ENCODE assay signal across 19 cellular contexts in genomic region chr10:59376817-59377340, GRCh38. TPM values are rescaled to one million over a fixed set of nuclear protein-coding genes. Genes with fewer than 3 reads are reported as not detected.
A peak's percentile ranks its signal among the peaks of the same experiment; 100 is the strongest.
DNase-seq lines count a peak whose midpoint lies in the region; ATAC-seq, FAIRE-seq and TF ChIP-seq lines count a peak whose summit lies in the region.
"Had no signal": no experiment of that assay in that cellular context is flagged by ENCODE, and none has a peak within 500 bp of the region (broad histone marks: within the 10 kb centered on the region; RNA-seq: fewer than 3 reads in every experiment).

No MANE protein-coding gene starts in this region.

- no peaks in the 10 kb centered on the region for H3K9me3 ChIP-seq in mammary epithelial cell (replicated peaks; ENCODE audit: insufficient read depth, low read length)
- H3K9me3 ChIP-seq in mesenchymal stem cell (ENCODE audit: control insufficient read depth, low read length), result no peaks in the 10 kb centered on the region
- no peaks in the 10 kb centered on the region for H3K9me3 ChIP-seq in spleen

- TF ChIP-seq POLR2A in spleen (IDR thresholded peaks at IDR 0.05), result no peak

- H3K9me3 Mint-ChIP-seq in MCF 10A (ENCODE audit: unreplicated experiment), result no peaks in the 10 kb centered on the region
- peaks cover 4% of the 10 kb centered on the region for H3K9me3 Mint-ChIP-seq in stimulated activated memory B cell treated with anti-CD40 and anti-IgM and Interleukin-4, amounts not matched to agents 10 μg/mL and 1 μg/mL and 100 μg/mL, for 72 hours
- H3K9me3 Mint-ChIP-seq: CD8-positive, alpha-beta T cell had no signal

- H3K14ac ChIP-seq in mesenchymal stem cell (ENCODE audit: low read length in 2 of 2), result no peak overlapping the region

- no peaks in the 10 kb centered on the region for H3K27me3 Mint-ChIP-seq in MCF 10A (ENCODE audit: insufficient read depth, unreplicated experiment)
- H3K27me3 Mint-ChIP-seq in stimulated activated memory B cell treated with anti-CD40 and anti-IgM and Interleukin-4, amounts not matched to agents 10 μg/mL and 1 μg/mL and 100 μg/mL, for 72 hours, result no peaks in the 10 kb centered on the region

- no peak overlapping the region for H2AK5ac ChIP-seq in mesenchymal stem cell (ENCODE audit: low read length, severe bottlenecking)

- peak; percentile 32 for ATAC-seq in stimulated activated memory B cell treated with anti-CD40 and anti-IgM and Interleukin-4, amounts not matched to agents 10 μg/mL and 1 μg/mL and 100 μg/mL, for 72 hours
- no peak for ATAC-seq in HG03097 (IDR thresholded peaks at IDR 0.05; ENCODE audit: low FRiP score, unreplicated experiment)
- ATAC-seq: CD8-positive, alpha-beta T cell; HepG2 had no signal

- H2BK12ac ChIP-seq in mesenchymal stem cell (ENCODE audit: low read length in 2 of 2), result peak overlapping the region; percentile 45 to 65

- no peak overlapping the region for H3K4me3 ChIP-seq in mammary epithelial cell (replicated peaks in 1 of 3; ENCODE audit: insufficient read depth in 1 of 3, low read depth in 2 of 3, low read length in 3 of 3)
- no peak overlapping the region for H3K4me3 ChIP-seq in bronchial epithelial cell (ENCODE audit: low read depth, low read length)
- H3K4me3 ChIP-seq in mesenchymal stem cell (ENCODE audit: insufficient read depth in 1 of 2, low read depth in 1 of 2, low read length in 2 of 2), result no peak overlapping the region
- no peak overlapping the region for H3K4me3 ChIP-seq in spleen
- H3K4me3 ChIP-seq: GM23248 had no signal

- H2AFZ ChIP-seq in mammary epithelial cell (ENCODE audit: low read depth, low read length), result no peak overlapping the region
- H2AFZ ChIP-seq in mesenchymal stem cell (ENCODE audit: low read depth, low read length), result no peak overlapping the region
- H2AFZ ChIP-seq: GM23248 had no signal

- H3K18ac ChIP-seq in mesenchymal stem cell (ENCODE audit: low read depth in 1 of 2, low read length in 2 of 2), result no peak overlapping the region

- no peak overlapping the region for H2BK5ac ChIP-seq in mesenchymal stem cell (ENCODE audit: low read depth, low read length, poor library complexity, severe bottlenecking)

- H3K9ac ChIP-seq in mammary epithelial cell (ENCODE audit: insufficient read depth, low read length) (no peak overlapping the region), mesenchymal stem cell (ENCODE audit: low read length) (no peak overlapping the region)
- H3K9ac ChIP-seq: GM23248 had no signal

- BruUV-seq in mammary epithelial cell (replicated peaks; lab: Mats Ljungman, UMichigan) (no TSS peak), MCF 10A (replicated peaks; lab: Mats Ljungman, UMichigan) (no TSS peak)

- H2BK15ac ChIP-seq in mesenchymal stem cell (ENCODE audit: low read depth, poor library complexity, severe bottlenecking), result no peak overlapping the region

- POLR2A ChIA-PET in MCF 10A (lab: Yijun Ruan, JAX), result no interaction called here

- no peaks in the 10 kb centered on the region for H3K36me3 Mint-ChIP-seq in MCF 10A (ENCODE audit: insufficient read depth, unreplicated experiment)
- H3K36me3 Mint-ChIP-seq in stimulated activated memory B cell treated with anti-CD40 and anti-IgM and Interleukin-4, amounts not matched to agents 10 μg/mL and 1 μg/mL and 100 μg/mL, for 72 hours, result no peaks in the 10 kb centered on the region
- H3K36me3 Mint-ChIP-seq: CD14-positive monocyte; CD8-positive, alpha-beta T cell had no signal

- no peak overlapping the region for H3K27ac Mint-ChIP-seq in MCF 10A (ENCODE audit: low read depth, unreplicated experiment)
- H3K27ac Mint-ChIP-seq in stimulated activated memory B cell treated with anti-CD40 and anti-IgM and Interleukin-4, amounts not matched to agents 10 μg/mL and 1 μg/mL and 100 μg/mL, for 72 hours, result no peak overlapping the region
- H3K27ac Mint-ChIP-seq: CD14-positive monocyte; CD8-positive, alpha-beta T cell had no signal

- no peak overlapping the region for H2BK120ac ChIP-seq in mesenchymal stem cell (ENCODE audit: low read depth, low read length)

- H3K79me1 ChIP-seq in mesenchymal stem cell (replicated peaks; ENCODE audit: low read length, poor library complexity, severe bottlenecking), result no peaks in the 10 kb centered on the region

- H3K4me2 ChIP-seq in mammary epithelial cell (ENCODE audit: insufficient read depth, low read depth, low read length), result no peak overlapping the region
- no peak overlapping the region for H3K4me2 ChIP-seq in mesenchymal stem cell (ENCODE audit: low read length, poor library complexity, severe bottlenecking)

- 65% methylated on average over 3 of the region's 3 CpGs for WGBS in mammary epithelial cell (ENCODE audit: low coverage, missing lambda C conversion rate)
- 80% methylated on average over 1 of the region's 3 CpGs for WGBS in mesenchymal stem cell
- WGBS in spleen, 5 donors, result 67 to 76% (median 72%) methylated on average over 3 of the region's 3 CpGs

- no peak overlapping the region for H3K27ac ChIP-seq in mammary epithelial cell (ENCODE audit: insufficient read depth, low read depth, low read length)
- H3K27ac ChIP-seq in mesenchymal stem cell (ENCODE audit: low read length, poor library complexity, severe bottlenecking), result no peak overlapping the region
- H3K27ac ChIP-seq in spleen, result no peak overlapping the region
- H3K27ac ChIP-seq: 22Rv1, GM23248 had no signal

- dilution Hi-C loops in mammary epithelial cell (cut with HindIII; ENCODE audit: low sequenced_read_pairs), result no loop called here

- H3K23ac ChIP-seq in mesenchymal stem cell (ENCODE audit: low read length in 2 of 2), result no peak overlapping the region

- H3K4me1 ChIP-seq in mammary epithelial cell (ENCODE audit: insufficient read depth, low read length), result no peaks in the 10 kb centered on the region
- no peaks in the 10 kb centered on the region for H3K4me1 ChIP-seq in mesenchymal stem cell (ENCODE audit: control insufficient read depth, insufficient read depth, low read depth, low read length)
- H3K4me1 ChIP-seq in spleen, result no peaks in the 10 kb centered on the region

- H3K27me3 ChIP-seq in mammary epithelial cell (ENCODE audit: insufficient read depth, low read length) (no peaks in the 10 kb centered on the region), bronchial epithelial cell (ENCODE audit: control insufficient read depth, insufficient read depth, low read length) (no peaks in the 10 kb centered on the region), mesenchymal stem cell (ENCODE audit: control insufficient read depth in 1 of 2, insufficient read depth in 1 of 2, low read length in 2 of 2) (no peaks in the 10 kb centered on the region), spleen (replicated peaks in 1 of 7) (no peaks in the 10 kb centered on the region)

- H4K8ac ChIP-seq in mesenchymal stem cell (ENCODE audit: low read length), result no peak overlapping the region

- in situ Hi-C loops in mammary epithelial cell (cut with MboI; ENCODE audit: low sequenced_read_pairs in 2 of 2), result no loop called here

- TF ChIP-seq CTCF in mammary epithelial cell (conservative IDR thresholded peaks at IDR 0.05 in 1 of 2, IDR thresholded peaks at IDR 0.05 in 1 of 2; ENCODE audit: extremely low read depth in 1 of 2, insufficient read depth in 1 of 2, low read depth in 1 of 2, low read length in 2 of 2) (no peak), MCF 10A (IDR thresholded peaks at IDR 0.05; ENCODE audit: unreplicated experiment) (no peak), bronchial epithelial cell (IDR thresholded peaks at IDR 0.05; ENCODE audit: insufficient read depth, low read length, severe bottlenecking) (no peak), spleen (IDR thresholded peaks at IDR 0.05 in 8 of 11, conservative IDR thresholded peaks at IDR 0.05 in 3 of 11) (no peak)

- no peak overlapping the region for H3K4ac ChIP-seq in mesenchymal stem cell (ENCODE audit: low read depth in 1 of 2, low read length in 2 of 2)

- CTCF ChIA-PET in mammary epithelial cell (lab: Charles Lee; ENCODE audit: low non-redundant PET), result no interaction called here
- CTCF ChIA-PET in MCF 10A (lab: Yijun Ruan, JAX), result no interaction called here

- H3K36me3 ChIP-seq in mammary epithelial cell (ENCODE audit: insufficient read depth, low read length), result no peaks in the 10 kb centered on the region
- no peaks in the 10 kb centered on the region for H3K36me3 ChIP-seq in bronchial epithelial cell (ENCODE audit: control insufficient read depth, insufficient read depth, low read length)
- no peaks in the 10 kb centered on the region for H3K36me3 ChIP-seq in mesenchymal stem cell (ENCODE audit: control insufficient read depth in 1 of 2, insufficient read depth in 2 of 2, low read depth in 1 of 2, low read length in 2 of 2)
- no peaks in the 10 kb centered on the region for H3K36me3 ChIP-seq in spleen

- H4K20me1 ChIP-seq in mammary epithelial cell (ENCODE audit: insufficient read depth, low read length), result no peaks in the 10 kb centered on the region

- H3K4me3 Mint-ChIP-seq in MCF 10A (ENCODE audit: unreplicated experiment), result no peak overlapping the region
- H3K4me3 Mint-ChIP-seq in stimulated activated memory B cell treated with anti-CD40 and anti-IgM and Interleukin-4, amounts not matched to agents 10 μg/mL and 1 μg/mL and 100 μg/mL, for 72 hours, result no peak overlapping the region
- H3K4me3 Mint-ChIP-seq: CD14-positive monocyte; CD8-positive, alpha-beta T cell had no signal

- H3K4me1 Mint-ChIP-seq in MCF 10A (ENCODE audit: insufficient read depth, unreplicated experiment), result no peaks in the 10 kb centered on the region
- no peaks in the 10 kb centered on the region for H3K4me1 Mint-ChIP-seq in stimulated activated memory B cell treated with anti-CD40 and anti-IgM and Interleukin-4, amounts not matched to agents 10 μg/mL and 1 μg/mL and 100 μg/mL, for 72 hours
- H3K4me1 Mint-ChIP-seq: CD14-positive monocyte had no signal

- H4K91ac ChIP-seq in mesenchymal stem cell (ENCODE audit: low read length), result no peak overlapping the region

- intact Hi-C loops in mammary epithelial cell (cut with micrococcal nuclease) (no loop called here), MCF 10A (cut with micrococcal nuclease) (no loop called here), spleen (cut with DNase I; ENCODE audit: low total_unique reads) (no loop called here)

- DNase-seq in mammary epithelial cell (peak; percentile 3), MCF 10A (ENCODE audit: unreplicated experiment) (no peak), bronchial epithelial cell (ENCODE audit: low read depth) (peak; percentile 2), mesenchymal stem cell (no peak), spleen (no peak), mesenteric fat pad (ENCODE audit: low spot score) (no peak)
- DNase-seq: CD8-positive, alpha-beta T cell; COR-L47; DND-41; GF-D8; GM23248; H7 had no signal

- FAIRE-seq in bronchial epithelial cell (lab: Jason Lieb, UNC), result no peak
- FAIRE-seq: HepG2, HTR-8/SVneo had no signal

- H3K79me2 ChIP-seq in mammary epithelial cell (ENCODE audit: insufficient read depth, low read length), result no peaks in the 10 kb centered on the region

RNA-seq across cellular contexts. Expression of gene FAM13C, which starts 14.5 kb away (rescaled TPM):
- 1 to 10 TPM; 2.1 to 4.5 TPM for total RNA-seq in mammary epithelial cell
- 0.40 TPM for polyA plus RNA-seq in mammary epithelial cell
- polyA minus RNA-seq in mammary epithelial cell, result not detected
- total RNA-seq in MCF 10A (2022), result not detected in 2 replicates
- under 0.01 TPM in 1 of 2 replicates, not detected in the other for total RNA-seq in bronchial epithelial cell
- 1.4 TPM for polyA plus RNA-seq in mesenchymal stem cell (2013, experiment 1 of 2)
- 1.5 TPM for polyA plus RNA-seq in mesenchymal stem cell (2013, experiment 2 of 2)
- total RNA-seq in spleen, result 10 to 100 TPM in 4 of 7 donors, 1 to 10 TPM in 3; 7.3 to 19.7 (median 13.9) TPM
- polyA plus RNA-seq in spleen, result 1 to 10 TPM; 1.5 to 1.8 (median 1.7) TPM
- 4.4 TPM for total RNA-seq in mesenteric fat pad
- total RNA-seq: CD8-positive, alpha-beta T cell had no signal
- polyA plus RNA-seq: BJ, CD14-positive monocyte had no signal

Comparison
In these comparisons a context has a peak if more than half of its experiments do, and no peak if none do; other contexts are left out.
1. DNase-seq: peak in mammary epithelial cell (single experiment) and bronchial epithelial cell (single experiment); none in MCF 10A (single experiment), mesenchymal stem cell (single experiment), spleen (single experiment) and mesenteric fat pad (single experiment).